9 cellular contexts compared by ENCODE assay signal in genomic region chr16:85235988-85236831, GRCh38.
DNase-seq lines count a peak whose midpoint lies in the region; ATAC-seq and TF ChIP-seq lines count a peak whose summit lies in the region.
"Had no signal": no experiment of that assay in that cellular context is flagged by ENCODE, and none has a peak within 500 bp of the region (broad histone marks: within the 10 kb centered on the region; RNA-seq: fewer than 3 reads in every experiment).

No MANE protein-coding gene starts in this region.

- H3K27me3 ChIP-seq in ovary = no peaks in the 10 kb centered on the region

- DNase-seq in Daoy (ENCODE audit: low read depth) = peak; percentile 34
- peak; percentile 26 for DNase-seq in fibroblast of gingiva (ENCODE audit: low read depth)
- peak in 4 of 5 donors; percentile 67 to 79 (median 72) for DNase-seq in ovary
- DNase-seq in RWPE1 (ENCODE audit: low spot score) = no peak
- DNase-seq in pons (ENCODE audit: low spot score) = no peak
- no peak for DNase-seq in NK-92 (lab: John Stamatoyannopoulos, UW; ENCODE audit: unreplicated experiment)
- DNase-seq in posterior vena cava (ENCODE audit: low spot score) = no peak

- H3K27ac ChIP-seq in ovary (peak overlapping the region; percentile 68 to 81), RWPE1 (no peak overlapping the region)
- H3K27ac ChIP-seq: KMS-11 had no signal

- intact Hi-C loops in ovary (cut with DNase I) = loop anchor here in 3 of 4 donors (5.0 to 10.0 kb wide), 5 partner anchors 61 to 121 kb away; partner anchors contain the start of gene CIBAR2 (in 1 of the 3)
- intact Hi-C loops in posterior vena cava (cut with DNase I) = loop anchor here (1.0 to 10.0 kb wide), 3 partner anchors 23 to 101 kb away; no protein-coding TSS in a partner anchor

- 19 to 23% (median 19%) methylated on average over 20 of the region's 20 CpGs for WGBS in ovary, 3 donors

- ATAC-seq in HG03520 (IDR thresholded peaks at IDR 0.05; ENCODE audit: unreplicated experiment) = peak; percentile 51

- TF ChIP-seq CTCF in ovary (IDR thresholded peaks at IDR 0.05) = no peak
- TF ChIP-seq CTCF in RWPE1 (conservative IDR thresholded peaks at IDR 0.05; ENCODE audit: low read depth) = no peak

- H3K4me1 ChIP-seq in ovary (ENCODE audit: insufficient read depth) = peaks cover 36% of the 10 kb centered on the region

- no peaks in the 10 kb centered on the region for H3K36me3 ChIP-seq in ovary

- CTCF ChIA-PET in RWPE1 (lab: Yijun Ruan, JAX) = interaction anchor here (1.1 to 1.4 kb wide), 2 partner anchors 9 to 17 kb away, joined by 3 read pairs; no protein-coding TSS in a partner anchor

- H3K4me3 ChIP-seq in ovary = peak overlapping the region; percentile 47

- no peak for TF ChIP-seq EP300 in ovary (IDR thresholded peaks at IDR 0.05)

- H3K9me3 ChIP-seq in ovary = no peaks in the 10 kb centered on the region

- POLR2A ChIA-PET in RWPE1 (lab: Yijun Ruan, JAX; ENCODE audit: low non-redundant PET) = no interaction called here

- no peak for TF ChIP-seq POLR2A in ovary (IDR thresholded peaks at IDR 0.05)

Comparison
In these comparisons a context has a peak if more than half of its experiments do, and no peak if none do; other contexts are left out.
1. DNase-seq: peak in Daoy (single experiment), fibroblast of gingiva (single experiment) and ovary (4 of 5); none in RWPE1 (single experiment), pons (single experiment), NK-92 (single experiment) and posterior vena cava (single experiment).